In genomic region chr14:76848879-76849278, GRCh38 we compare ENCODE assay signal across 27 cellular contexts. TPM values are rescaled to one million over a fixed set of nuclear protein-coding genes. Genes with fewer than 3 reads are reported as not detected.
DNase-seq lines count a peak whose midpoint lies in the region; ATAC-seq and TF ChIP-seq lines count a peak whose summit lies in the region.
"Had no signal": no experiment of that assay in that cellular context is flagged by ENCODE, and none has a peak within 500 bp of the region (broad histone marks: within the 10 kb centered on the region; RNA-seq: fewer than 3 reads in every experiment).

No MANE protein-coding gene starts in this region.

- ATAC-seq in memory B cell (ENCODE audit: low read depth) (peak; percentile 41), psoas muscle (no peak)
- ATAC-seq: activated T-cell treated with anti-CD3 and anti-CD28 coated beads, Interleukin-2, amount 50 U/mL, for 72 hours; naive thymus-derived CD8-positive, alpha-beta T cell had no signal

- H3K4me3 Mint-ChIP-seq in memory B cell = no peak overlapping the region
- H3K4me3 Mint-ChIP-seq: activated T-cell treated with anti-CD3 and anti-CD28 coated beads, Interleukin-2, amount 50 U/mL, for 72 hours; CD8-positive, alpha-beta memory T cell; naive thymus-derived CD8-positive, alpha-beta T cell had no signal

- no peaks in the 10 kb centered on the region for H3K36me3 Mint-ChIP-seq in memory B cell

- peaks cover 10% of the 10 kb centered on the region for H3K27me3 Mint-ChIP-seq in memory B cell

- TF ChIP-seq CTCF in RWPE1 (conservative IDR thresholded peaks at IDR 0.05; ENCODE audit: low read depth) = no peak
- no peak for TF ChIP-seq CTCF in psoas muscle (IDR thresholded peaks at IDR 0.05)

- DNase-seq in DMS 273 (lab: John Stamatoyannopoulos, UW; ENCODE audit: unreplicated experiment) = peak; percentile 42
- peak; percentile 58 for DNase-seq in H7
- DNase-seq in RWPE1 (ENCODE audit: low spot score) = peak; percentile 26
- DNase-seq in memory B cell (ENCODE audit: low spot score in 2 of 2) = no peak
- no peak for DNase-seq in activated CD4-positive, alpha-beta T cell treated with anti-CD3 and anti-CD28 coated beads for 1 hour
- DNase-seq in psoas muscle = no peak
- no peak for DNase-seq in retina
- DNase-seq: activated CD4-positive, CD25-positive, alpha-beta regulatory T cell treated with anti-CD3 and anti-CD28 coated beads, Interleukin-2, amount 50 U/mL, for 72 hours; activated CD8-positive, alpha-beta memory T cell treated with anti-CD3 and anti-CD28 coated beads for 24 hours; activated naive CD4-positive, alpha-beta T cell treated with anti-CD3 and anti-CD28 coated beads, Interleukin-2, amount 50 U/mL, for 16 hours; activated T-cell treated with anti-CD3 and anti-CD28 coated beads, Interleukin-2, amount 50 U/mL, for 72 hours; CD8-positive, alpha-beta memory T cell; EL; foreskin melanocyte; hippocampal formation; IMR-90; islet precursor cell; mammary epithelial cell; naive thymus-derived CD8-positive, alpha-beta T cell; NCI-H187; NCI-H226; NK-92 treated with Interleukin-12 subunit alpha and Interleukin-12 subunit beta, amount 100 ng/mL, for 24 hours; stimulated activated CD4-positive, alpha-beta T cell treated with anti-CD3 and anti-CD28 coated beads, Interleukin-2, amount 100 ng/mL, for 24 hours; stimulated activated naive CD4-positive, alpha-beta T cell treated with Interleukin-2 at 50 U/mL for 16 hours had no signal

- H3K36me3 ChIP-seq in H7 (replicated peaks; ENCODE audit: control insufficient read depth, insufficient read depth, low read length) (no peaks in the 10 kb centered on the region), psoas muscle (ENCODE audit: insufficient read depth in 1 of 2, low read depth in 1 of 2) (no peaks in the 10 kb centered on the region)
- H3K36me3 ChIP-seq: ascending aorta had no signal

- peaks cover 12% of the 10 kb centered on the region for H3K4me1 Mint-ChIP-seq in memory B cell

- H3K27ac ChIP-seq in RWPE1 (no peak overlapping the region), psoas muscle (no peak overlapping the region)
- H3K27ac ChIP-seq: ascending aorta had no signal

- H3K27me3 ChIP-seq in H7 (ENCODE audit: control insufficient read depth, insufficient read depth, low read length) = no peaks in the 10 kb centered on the region
- H3K27me3 ChIP-seq in psoas muscle (ENCODE audit: insufficient read depth in 3 of 3, low read length in 2 of 3) = peaks cover 0 to 13% (median 0%) of the 10 kb centered on the region in 3 donors
- H3K27me3 ChIP-seq: ascending aorta had no signal

- no peaks in the 10 kb centered on the region for H3K9me3 ChIP-seq in psoas muscle
- H3K9me3 ChIP-seq: ascending aorta had no signal

- POLR2A ChIA-PET in RWPE1 (lab: Yijun Ruan, JAX; ENCODE audit: low non-redundant PET) = no interaction called here

- no peak overlapping the region for H3K27ac Mint-ChIP-seq in memory B cell
- H3K27ac Mint-ChIP-seq: activated T-cell treated with anti-CD3 and anti-CD28 coated beads, Interleukin-2, amount 50 U/mL, for 72 hours had no signal

- WGBS in psoas muscle, 3 donors = 74 to 87% (median 74%) methylated on average over 6 of the region's 6 CpGs

- H3K4me3 ChIP-seq in H7 (ENCODE audit: insufficient read depth, low read depth, low read length) = no peak overlapping the region
- no peak overlapping the region for H3K4me3 ChIP-seq in psoas muscle
- H3K4me3 ChIP-seq: ascending aorta had no signal

- no peaks in the 10 kb centered on the region for H3K9me3 Mint-ChIP-seq in memory B cell
- H3K9me3 Mint-ChIP-seq: activated T-cell treated with anti-CD3 and anti-CD28 coated beads, Interleukin-2, amount 50 U/mL, for 72 hours; CD8-positive, alpha-beta memory T cell; naive thymus-derived CD8-positive, alpha-beta T cell had no signal

- intact Hi-C loops in psoas muscle (cut with DNase I) = no loop called here

- H3K4me1 ChIP-seq in psoas muscle = no peaks in the 10 kb centered on the region
- H3K4me1 ChIP-seq: ascending aorta had no signal

- CTCF ChIA-PET in RWPE1 (lab: Yijun Ruan, JAX) = interaction anchor here (0.6 kb wide), 1 partner anchor 14 kb away, joined by 5 read pairs; no protein-coding TSS in a partner anchor

RNA-seq across cellular contexts. Expression of gene LRRC74A, which starts 22.7 kb away (rescaled TPM):
- not detected in 2 replicates for total RNA-seq in H7 (2014; rRNA removed; shearing (Covaris generic))
- not detected for total RNA-seq in psoas muscle
- polyA plus RNA-seq in psoas muscle = not detected
- total RNA-seq: activated T-cell treated with anti-CD3 and anti-CD28 coated beads, Interleukin-2, amount 50 U/mL, for 72 hours; ascending aorta; CD8-positive, alpha-beta memory T cell; epithelial cell of proximal tubule; IMR-90; mammary epithelial cell; naive thymus-derived CD8-positive, alpha-beta T cell had no signal
- polyA plus RNA-seq: CD8-positive, alpha-beta memory T cell; IMR-90; mammary epithelial cell; thymus had no signal

RNA-seq across cellular contexts. Expression of gene ANGEL1, which starts 36.2 kb away (rescaled TPM):
- total RNA-seq in H7 (2014; rRNA removed; shearing (Covaris generic)) = 23.3 and 28.5 TPM in 2 replicates
- 10 to 100 TPM in 3 of 4 donors, 1 to 10 TPM in 1; 8.5 to 14.1 (median 10.9) TPM for total RNA-seq in psoas muscle
- 10 to 100 TPM in 1 of 3 donors, 1 to 10 TPM in 2; 4.5 to 12.2 (median 5.9) TPM for polyA plus RNA-seq in psoas muscle

Comparison
In these comparisons a context has a peak if more than half of its experiments do, and no peak if none do; other contexts are left out.
1. DNase-seq: peak in DMS 273 (single experiment), H7 (single experiment) and RWPE1 (single experiment); none in memory B cell (0 of 2), activated CD4-positive, alpha-beta T cell treated with anti-CD3 and anti-CD28 coated beads for 1 hour (single experiment), psoas muscle (0 of 2) and retina (single experiment).